Comparison of ENCODE assay signal across 1 cellular context in genomic region chr3:150603090-150603887, GRCh38.
TF ChIP-seq lines count a peak whose summit lies in the region.

TSS of gene SELENOT (plus strand) at chr3:150603321. CDS start at chr3:150603363, 42 bp downstream.

TF ChIP-seq in HepG2, 621 proteins besides CTCF, POLR2A, EP300 and RAD21 (continued from another document and continues in another):
- peak; percentile 88 for TF ChIP-seq ZNF644 (CRISPR knock-in tag; IDR thresholded peaks at IDR 0.05; ENCODE audit: low read depth)
- TF ChIP-seq ZNF773 (CRISPR knock-in tag; IDR thresholded peaks at IDR 0.05; ENCODE audit: borderline replicate concordance) = 0 out of 2 replicates have a peak, but pooled peaks have one; percentile 8
- no peak for TF ChIP-seq SIX4 (CRISPR knock-in tag; IDR thresholded peaks at IDR 0.05)
- no peak for TF ChIP-seq ATM (IDR thresholded peaks at IDR 0.05; ENCODE audit: borderline replicate concordance)
- TF ChIP-seq MTF1 (CRISPR knock-in tag; IDR thresholded peaks at IDR 0.05) = 0 out of 2 replicates have a peak, but pooled peaks have one; percentile 32
- peak; percentile 96 for TF ChIP-seq ZNF678 (CRISPR knock-in tag; IDR thresholded peaks at IDR 0.05)
- TF ChIP-seq PHF21A (CRISPR knock-in tag; IDR thresholded peaks at IDR 0.05) = peak; percentile 84; the same call in 1 of the 2 replicates
- TF ChIP-seq, protein P1, sequence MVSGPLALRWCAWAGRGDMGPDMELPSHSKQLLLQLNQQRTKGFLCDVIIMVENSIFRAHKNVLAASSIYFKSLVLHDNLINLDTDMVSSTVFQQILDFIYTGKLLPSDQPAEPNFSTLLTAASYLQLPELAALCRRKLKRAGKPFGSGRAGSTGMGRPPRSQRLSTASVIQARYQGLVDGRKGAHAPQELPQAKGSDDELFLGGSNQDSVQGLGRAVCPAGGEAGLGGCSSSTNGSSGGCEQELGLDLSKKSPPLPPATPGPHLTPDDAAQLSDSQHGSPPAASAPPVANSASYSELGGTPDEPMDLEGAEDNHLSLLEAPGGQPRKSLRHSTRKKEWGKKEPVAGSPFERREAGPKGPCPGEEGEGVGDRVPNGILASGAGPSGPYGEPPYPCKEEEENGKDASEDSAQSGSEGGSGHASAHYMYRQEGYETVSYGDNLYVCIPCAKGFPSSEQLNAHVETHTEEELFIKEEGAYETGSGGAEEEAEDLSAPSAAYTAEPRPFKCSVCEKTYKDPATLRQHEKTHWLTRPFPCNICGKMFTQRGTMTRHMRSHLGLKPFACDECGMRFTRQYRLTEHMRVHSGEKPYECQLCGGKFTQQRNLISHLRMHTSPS (CRISPR knock-in tag; IDR thresholded peaks at IDR 0.05; ENCODE audit: low read depth) = no peak
- TF ChIP-seq BHLHE40 (IDR thresholded peaks at IDR 0.05; ENCODE audit: low read length) = no peak
- TF ChIP-seq GLI4 (CRISPR knock-in tag; IDR thresholded peaks at IDR 0.05; ENCODE audit: borderline replicate concordance) = peak; percentile 98; the same call in 1 of the 2 replicates
- no peak for TF ChIP-seq ONECUT2 (CRISPR knock-in tag; IDR thresholded peaks at IDR 0.05)
- TF ChIP-seq KDM3A (CRISPR knock-in tag; IDR thresholded peaks at IDR 0.05; ENCODE audit: low read depth) = peak; percentile 20; the same call in 1 of the 2 replicates
- no peak for TF ChIP-seq NFKBIZ (CRISPR knock-in tag; IDR thresholded peaks at IDR 0.05)
- TF ChIP-seq ZNF326 (CRISPR knock-in tag; IDR thresholded peaks at IDR 0.05; ENCODE audit: borderline replicate concordance) = no peak
- peak; percentile 50; the same call in 1 of the 2 replicates for TF ChIP-seq THAP7 (CRISPR knock-in tag; IDR thresholded peaks at IDR 0.05)
- peak; percentile 95 for TF ChIP-seq ZNF142 (CRISPR knock-in tag; IDR thresholded peaks at IDR 0.05)
- no peak for TF ChIP-seq KDM6A (CRISPR knock-in tag; IDR thresholded peaks at IDR 0.05; ENCODE audit: low read depth)
- TF ChIP-seq HCFC1 (IDR thresholded peaks at IDR 0.05; ENCODE audit: low read depth, low read length) = no peak
- TF ChIP-seq KLF16 (CRISPR knock-in tag; IDR thresholded peaks at IDR 0.05) = no peak; a peak in 1 of 4 replicates
- TF ChIP-seq CBX1 (IDR thresholded peaks at IDR 0.05; ENCODE audit: low read depth) = peak; percentile 18
- TF ChIP-seq ZNF7 (CRISPR knock-in tag; IDR thresholded peaks at IDR 0.05) = 0 out of 2 replicates have a peak, but pooled peaks have one; percentile 9
- TF ChIP-seq STAT5B (CRISPR knock-in tag; IDR thresholded peaks at IDR 0.05) = peak; percentile 47; the same call in 1 of the 2 replicates
- TF ChIP-seq MED8 (CRISPR knock-in tag; IDR thresholded peaks at IDR 0.05; ENCODE audit: insufficient replicate concordance) = peak; percentile 13
- no peak for TF ChIP-seq RBAK (CRISPR knock-in tag; IDR thresholded peaks at IDR 0.05)
- TF ChIP-seq, protein P2, sequence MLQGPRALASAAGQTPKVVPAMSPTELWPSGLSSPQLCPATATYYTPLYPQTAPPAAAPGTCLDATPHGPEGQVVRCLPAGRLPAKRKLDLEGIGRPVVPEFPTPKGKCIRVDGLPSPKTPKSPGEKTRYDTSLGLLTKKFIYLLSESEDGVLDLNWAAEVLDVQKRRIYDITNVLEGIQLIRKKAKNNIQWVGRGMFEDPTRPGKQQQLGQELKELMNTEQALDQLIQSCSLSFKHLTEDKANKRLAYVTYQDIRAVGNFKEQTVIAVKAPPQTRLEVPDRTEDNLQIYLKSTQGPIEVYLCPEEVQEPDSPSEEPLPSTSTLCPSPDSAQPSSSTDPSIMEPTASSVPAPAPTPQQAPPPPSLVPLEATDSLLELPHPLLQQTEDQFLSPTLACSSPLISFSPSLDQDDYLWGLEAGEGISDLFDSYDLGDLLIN (CRISPR knock-in tag; IDR thresholded peaks at IDR 0.05; ENCODE audit: borderline replicate concordance) = no peak
- TF ChIP-seq ZNF790 (CRISPR knock-in tag; IDR thresholded peaks at IDR 0.05; ENCODE audit: borderline replicate concordance) = peak; percentile 60; the same call in 1 of the 2 replicates
- TF ChIP-seq CBX5 (CRISPR knock-in tag; IDR thresholded peaks at IDR 0.05; ENCODE audit: borderline replicate concordance) = peak; percentile 74; the same call in 1 of the 2 replicates
- no peak for TF ChIP-seq RFX5 (IDR thresholded peaks at IDR 0.05; ENCODE audit: low read depth, low read length)
- peak; percentile 60; the same call in 1 of the 2 replicates for TF ChIP-seq ZNF263 (CRISPR knock-in tag; IDR thresholded peaks at IDR 0.05)
- TF ChIP-seq ZNF770 (CRISPR knock-in tag; IDR thresholded peaks at IDR 0.05) = peak; percentile 77
- TF ChIP-seq, protein P3, sequence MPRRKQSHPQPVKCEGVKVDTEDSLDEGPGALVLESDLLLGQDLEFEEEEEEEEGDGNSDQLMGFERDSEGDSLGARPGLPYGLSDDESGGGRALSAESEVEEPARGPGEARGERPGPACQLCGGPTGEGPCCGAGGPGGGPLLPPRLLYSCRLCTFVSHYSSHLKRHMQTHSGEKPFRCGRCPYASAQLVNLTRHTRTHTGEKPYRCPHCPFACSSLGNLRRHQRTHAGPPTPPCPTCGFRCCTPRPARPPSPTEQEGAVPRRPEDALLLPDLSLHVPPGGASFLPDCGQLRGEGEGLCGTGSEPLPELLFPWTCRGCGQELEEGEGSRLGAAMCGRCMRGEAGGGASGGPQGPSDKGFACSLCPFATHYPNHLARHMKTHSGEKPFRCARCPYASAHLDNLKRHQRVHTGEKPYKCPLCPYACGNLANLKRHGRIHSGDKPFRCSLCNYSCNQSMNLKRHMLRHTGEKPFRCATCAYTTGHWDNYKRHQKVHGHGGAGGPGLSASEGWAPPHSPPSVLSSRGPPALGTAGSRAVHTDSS (CRISPR knock-in tag; conservative IDR thresholded peaks at IDR 0.05) = no peak
- TF ChIP-seq PAWR (CRISPR knock-in tag; IDR thresholded peaks at IDR 0.05; ENCODE audit: borderline replicate concordance) = no peak
- TF ChIP-seq PCBP1 (IDR thresholded peaks at IDR 0.05; ENCODE audit: borderline replicate concordance, low read depth, low read length) = no peak
- peak; percentile 91 for TF ChIP-seq ZNF558 (CRISPR knock-in tag; IDR thresholded peaks at IDR 0.05; ENCODE audit: borderline replicate concordance)
- no peak for TF ChIP-seq SSRP1 (CRISPR knock-in tag; IDR thresholded peaks at IDR 0.05)
- no peak for TF ChIP-seq TCF7 (IDR thresholded peaks at IDR 0.05; ENCODE audit: low read depth)
- no peak for TF ChIP-seq CEBPZ (IDR thresholded peaks at IDR 0.05; ENCODE audit: low read length)
- no peak for TF ChIP-seq MAFF (IDR thresholded peaks at IDR 0.05; ENCODE audit: low read depth, low read length)
- TF ChIP-seq ZSCAN31 (CRISPR knock-in tag; IDR thresholded peaks at IDR 0.05; ENCODE audit: low read depth) = peak; percentile 89
- peak; percentile 87 for TF ChIP-seq ZNF431 (CRISPR knock-in tag; IDR thresholded peaks at IDR 0.05; ENCODE audit: borderline replicate concordance, low read depth)
- no peak for TF ChIP-seq SIN3B (IDR thresholded peaks at IDR 0.05; ENCODE audit: low read length)
- TF ChIP-seq, protein P4, sequence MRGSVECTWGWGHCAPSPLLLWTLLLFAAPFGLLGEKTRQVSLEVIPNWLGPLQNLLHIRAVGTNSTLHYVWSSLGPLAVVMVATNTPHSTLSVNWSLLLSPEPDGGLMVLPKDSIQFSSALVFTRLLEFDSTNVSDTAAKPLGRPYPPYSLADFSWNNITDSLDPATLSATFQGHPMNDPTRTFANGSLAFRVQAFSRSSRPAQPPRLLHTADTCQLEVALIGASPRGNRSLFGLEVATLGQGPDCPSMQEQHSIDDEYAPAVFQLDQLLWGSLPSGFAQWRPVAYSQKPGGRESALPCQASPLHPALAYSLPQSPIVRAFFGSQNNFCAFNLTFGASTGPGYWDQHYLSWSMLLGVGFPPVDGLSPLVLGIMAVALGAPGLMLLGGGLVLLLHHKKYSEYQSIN (CRISPR knock-in tag; IDR thresholded peaks at IDR 0.05; ENCODE audit: borderline replicate concordance) = peak; percentile 56; the same call in 1 of the 2 replicates
- TF ChIP-seq ZNF567 (CRISPR knock-in tag; IDR thresholded peaks at IDR 0.05; ENCODE audit: borderline replicate concordance) = no peak
- peak; percentile 71 for TF ChIP-seq HNRNPLL (IDR thresholded peaks at IDR 0.05; ENCODE audit: low read depth, low read length, poor library complexity, severe bottlenecking)
- TF ChIP-seq YEATS2 (CRISPR knock-in tag; IDR thresholded peaks at IDR 0.05; ENCODE audit: borderline replicate concordance) = peak; percentile 54; the same call in 1 of the 2 replicates
- peak; percentile 69 for TF ChIP-seq RFXAP (CRISPR knock-in tag; IDR thresholded peaks at IDR 0.05; ENCODE audit: borderline replicate concordance)
- peak; percentile 98 for TF ChIP-seq ZMAT3 (CRISPR knock-in tag; conservative IDR thresholded peaks at IDR 0.05)
- peak; percentile 71; the same call in 1 of the 2 replicates for TF ChIP-seq ZNF792 (CRISPR knock-in tag; IDR thresholded peaks at IDR 0.05)
- no peak for TF ChIP-seq SNRNP70 (IDR thresholded peaks at IDR 0.05; ENCODE audit: low read depth, low read length)
- TF ChIP-seq SNAPC2 (CRISPR knock-in tag; IDR thresholded peaks at IDR 0.05) = no peak
